ENCODE assay signal across 10 cellular contexts in the genomic region with DNA sequence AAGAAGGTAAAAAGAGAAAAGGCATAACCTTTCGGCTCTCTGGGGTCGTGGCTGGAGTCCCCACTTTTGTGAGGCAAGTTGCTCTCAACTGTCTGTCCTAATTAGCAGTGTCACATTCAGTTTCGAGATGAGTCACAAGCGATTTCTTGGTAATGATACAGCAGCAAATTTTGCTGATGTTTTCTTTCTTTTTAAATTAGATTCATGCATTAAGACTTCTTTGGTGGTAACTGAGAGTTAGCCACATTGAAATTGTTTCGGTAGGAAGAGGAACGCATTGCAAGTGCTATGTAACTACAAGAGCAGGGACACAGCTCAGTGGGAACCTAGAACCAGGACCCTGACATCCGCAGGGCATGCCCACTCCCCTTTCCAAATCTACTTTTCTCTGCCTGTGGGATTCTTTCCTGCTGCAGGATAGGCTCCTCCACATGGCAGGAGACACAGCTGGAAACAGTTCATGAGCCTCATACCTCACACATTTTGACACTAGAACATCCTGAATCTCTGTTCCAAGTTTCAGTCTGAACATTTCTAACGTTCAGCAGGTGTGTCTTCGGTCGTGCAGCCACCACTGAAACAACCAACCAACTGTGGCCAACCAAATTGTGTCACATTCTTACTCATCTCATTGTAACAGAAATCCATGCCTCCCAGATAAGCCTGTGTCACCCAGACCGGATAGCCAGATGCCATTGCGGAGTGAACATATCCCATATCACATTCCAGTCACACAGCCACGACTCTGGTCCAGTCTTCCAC.
DNase-seq lines count a peak whose midpoint lies in the region; ATAC-seq lines count a peak whose summit lies in the region.
"Had no signal": no experiment of that assay in that cellular context is flagged by ENCODE, and none has a peak within 500 bp of the region (broad histone marks: within the 10 kb centered on the region; RNA-seq: fewer than 3 reads in every experiment).

No MANE protein-coding gene starts in this region.

- peaks cover 33% of the 10 kb centered on the region for H3K4me1 Mint-ChIP-seq in activated T-helper 2 cell treated with anti-CD3 and anti-CD28 coated beads, Interferon-gamma antibody, Interleukin-2, Interleukin-4, amounts not matched to agents 10 μg/mL and 5 μg/mL and 100 μg/mL, durations not matched to agents 14 hours and 24 hours and 36 hours (ENCODE audit: low read depth)

- H3K36me3 Mint-ChIP-seq in activated T-helper 2 cell treated with anti-CD3 and anti-CD28 coated beads, Interferon-gamma antibody, Interleukin-2, Interleukin-4, amounts not matched to agents 10 μg/mL and 5 μg/mL and 100 μg/mL, durations not matched to agents 14 hours and 24 hours and 36 hours (ENCODE audit: low read depth): no peaks in the 10 kb centered on the region
- H3K36me3 Mint-ChIP-seq: T-cell had no signal

- H3K27ac Mint-ChIP-seq in activated T-helper 2 cell treated with anti-CD3 and anti-CD28 coated beads, Interferon-gamma antibody, Interleukin-2, Interleukin-4, amounts not matched to agents 10 μg/mL and 5 μg/mL and 100 μg/mL, durations not matched to agents 14 hours and 24 hours and 36 hours: peak overlapping the region; percentile 45
- H3K27ac Mint-ChIP-seq: T-cell had no signal

- no peak overlapping the region for H3K4me3 Mint-ChIP-seq in activated T-helper 2 cell treated with anti-CD3 and anti-CD28 coated beads, Interferon-gamma antibody, Interleukin-2, Interleukin-4, amounts not matched to agents 10 μg/mL and 5 μg/mL and 100 μg/mL, durations not matched to agents 14 hours and 24 hours and 36 hours (ENCODE audit: low read depth)
- H3K4me3 Mint-ChIP-seq: T-cell had no signal

- no peaks in the 10 kb centered on the region for H3K27me3 Mint-ChIP-seq in activated T-helper 2 cell treated with anti-CD3 and anti-CD28 coated beads, Interferon-gamma antibody, Interleukin-2, Interleukin-4, amounts not matched to agents 10 μg/mL and 5 μg/mL and 100 μg/mL, durations not matched to agents 14 hours and 24 hours and 36 hours (ENCODE audit: low read depth)
- H3K27me3 Mint-ChIP-seq: T-cell had no signal

- intact Hi-C loops in activated T-helper 2 cell treated with anti-CD3 and anti-CD28 coated beads, Interferon-gamma antibody, Interleukin-2, Interleukin-4, amounts not matched to agents 10 μg/mL and 5 μg/mL and 100 μg/mL, durations not matched to agents 14 hours and 24 hours and 36 hours (cut with micrococcal nuclease): no loop called here

- peak; percentile 12 for DNase-seq in activated T-helper 2 cell treated with anti-CD3 and anti-CD28 coated beads, Interferon-gamma antibody, Interleukin-2, Interleukin-4, amounts not matched to agents 10 μg/mL and 5 μg/mL and 100 μg/mL, durations not matched to agents 14 hours and 24 hours and 36 hours (ENCODE audit: low spot score)
- DNase-seq in C1 segment of cervical spinal cord (lab: John Stamatoyannopoulos, UW) (no peak), NCI-H2107 treated with DMSO at 0.1 percent for 48 hours (lab: John Stamatoyannopoulos, UW; ENCODE audit: unreplicated experiment) (no peak), midbrain (lab: John Stamatoyannopoulos, UW) (no peak)
- DNase-seq: activated naive CD4-positive, alpha-beta T cell treated with Interleukin-2 at 50 U/mL for 16 hours; NCI-H2107; T-cell had no signal

- peaks cover 1% of the 10 kb centered on the region for H3K9me3 Mint-ChIP-seq in activated T-helper 2 cell treated with anti-CD3 and anti-CD28 coated beads, Interferon-gamma antibody, Interleukin-2, Interleukin-4, amounts not matched to agents 10 μg/mL and 5 μg/mL and 100 μg/mL, durations not matched to agents 14 hours and 24 hours and 36 hours

- peak; percentile 55 for ATAC-seq in GM18861 (IDR thresholded peaks at IDR 0.05; ENCODE audit: unreplicated experiment)
- peak; percentile 78 for ATAC-seq in GM21390 (IDR thresholded peaks at IDR 0.05; ENCODE audit: unreplicated experiment)
- ATAC-seq in HG03097 (IDR thresholded peaks at IDR 0.05; ENCODE audit: low FRiP score, unreplicated experiment): peak; percentile 58
- ATAC-seq: T-cell had no signal
